ENCODE assay signal across 7 cellular contexts in the genomic region with DNA sequence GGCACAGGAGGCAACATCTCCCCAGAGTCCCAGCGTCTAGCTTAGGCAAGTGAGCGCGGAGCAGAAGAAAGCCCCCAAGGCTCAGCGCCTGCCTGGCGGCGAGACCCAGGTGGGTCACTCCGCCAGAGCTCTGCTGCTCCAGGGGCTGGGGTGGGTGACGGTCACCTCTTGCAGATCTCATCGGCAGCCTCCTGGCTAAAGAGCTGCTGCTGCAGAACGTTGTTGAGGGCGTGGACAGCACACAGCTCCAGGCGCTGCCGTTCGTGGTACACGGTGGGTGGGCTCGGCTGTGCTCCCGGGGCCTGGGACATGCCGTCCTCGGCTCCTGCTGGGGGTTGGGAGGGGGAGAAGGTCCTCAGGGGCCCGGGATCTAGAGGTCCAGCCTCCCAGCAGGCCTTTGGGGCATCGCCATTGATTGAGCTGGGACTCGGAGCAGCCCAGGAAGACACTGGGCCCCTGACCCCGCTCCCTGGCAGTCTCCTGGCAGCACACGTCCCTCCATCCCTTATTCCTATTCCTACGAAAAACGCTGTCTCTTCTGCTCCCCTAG.
DNase-seq lines count a peak whose midpoint lies in the region; ATAC-seq and TF ChIP-seq lines count a peak whose summit lies in the region.

No MANE protein-coding gene starts in this region.

- H3K27ac ChIP-seq in HL-60 (replicated peaks) (peak overlapping the region; percentile 72), subcutaneous abdominal adipose tissue (ENCODE audit: low read depth, low read length) (no peak overlapping the region)

- H3K36me3 Mint-ChIP-seq in activated naive CD8-positive, alpha-beta T cell treated with anti-CD3 and anti-CD28 coated beads, Interleukin-2, amount 50 U/mL, for 24 hours (ENCODE audit: low read depth): peaks cover 4% of the 10 kb centered on the region

- H3K9me3 Mint-ChIP-seq in activated naive CD8-positive, alpha-beta T cell treated with anti-CD3 and anti-CD28 coated beads, Interleukin-2, amount 50 U/mL, for 24 hours: no peaks in the 10 kb centered on the region

- peaks cover 16% of the 10 kb centered on the region for H3K4me1 Mint-ChIP-seq in activated naive CD8-positive, alpha-beta T cell treated with anti-CD3 and anti-CD28 coated beads, Interleukin-2, amount 50 U/mL, for 24 hours

- H3K9me3 ChIP-seq in subcutaneous abdominal adipose tissue (ENCODE audit: control insufficient read depth in 5 of 5, low read length in 5 of 5): no peaks in the 10 kb centered on the region

- peaks cover 0 to 12% (median 0%) of the 10 kb centered on the region in 5 donors for H3K36me3 ChIP-seq in subcutaneous abdominal adipose tissue (ENCODE audit: control insufficient read depth in 5 of 5, insufficient read depth in 5 of 5, low read length in 5 of 5)

- peak overlapping the region; percentile 92 for H3K4me3 Mint-ChIP-seq in activated naive CD8-positive, alpha-beta T cell treated with anti-CD3 and anti-CD28 coated beads, Interleukin-2, amount 50 U/mL, for 24 hours

- H3K4me1 ChIP-seq in subcutaneous abdominal adipose tissue (ENCODE audit: control insufficient read depth in 5 of 5, insufficient read depth in 5 of 5, low read length in 5 of 5): peaks cover 5 to 19% (median 12%) of the 10 kb centered on the region in 5 donors

- peaks cover 8% of the 10 kb centered on the region for H3K27me3 Mint-ChIP-seq in activated naive CD8-positive, alpha-beta T cell treated with anti-CD3 and anti-CD28 coated beads, Interleukin-2, amount 50 U/mL, for 24 hours

- TF ChIP-seq CTCF in HL-60 (IDR thresholded peaks at IDR 0.05; ENCODE audit: insufficient read depth, low read length): no peak

- DNase-seq in HL-60 (ENCODE audit: low read depth in 1 of 2, low spot score in 1 of 2) (no peak), iris pigment epithelial cell (ENCODE audit: low read depth) (peak; percentile 13), COR-L47 (lab: John Stamatoyannopoulos, UW) (no peak), SW 1271 (lab: John Stamatoyannopoulos, UW) (no peak)
- no peak for DNase-seq in activated naive CD8-positive, alpha-beta T cell treated with anti-CD3 and anti-CD28 coated beads, Interleukin-2, amount 50 U/mL, for 24 hours

- peak overlapping the region; percentile 63 to 93 (median 84) for H3K9ac ChIP-seq in subcutaneous abdominal adipose tissue (ENCODE audit: low read length in 5 of 5)

- peak overlapping the region; percentile 74 for H3K4me3 ChIP-seq in HL-60 (replicated peaks; ENCODE audit: insufficient read depth, low read length)
- H3K4me3 ChIP-seq in subcutaneous abdominal adipose tissue (ENCODE audit: low read depth in 1 of 5, low read length in 5 of 5): peak overlapping the region; percentile 83 to 93 (median 86)

- peak overlapping the region; percentile 87 for H3K27ac Mint-ChIP-seq in activated naive CD8-positive, alpha-beta T cell treated with anti-CD3 and anti-CD28 coated beads, Interleukin-2, amount 50 U/mL, for 24 hours

- ATAC-seq in activated naive CD8-positive, alpha-beta T cell treated with anti-CD3 and anti-CD28 coated beads, Interleukin-2, amount 50 U/mL, for 24 hours: no peak
- ATAC-seq in activated CD4-positive, CD25-positive, alpha-beta regulatory T cell treated with anti-CD3 and anti-CD28 coated beads, Interleukin-2, amount 50 U/mL, for 24 hours: no peak

- H3K27me3 ChIP-seq in HL-60 (ENCODE audit: insufficient read depth, poor library complexity, severe bottlenecking) (no peaks in the 10 kb centered on the region), subcutaneous abdominal adipose tissue (ENCODE audit: control insufficient read depth in 5 of 5, insufficient read depth in 4 of 5, low read length in 5 of 5) (peaks cover 0 to 3% (median 0%) of the 10 kb centered on the region in 5 donors)
